ENCODE assay signal across 23 cellular contexts in genomic region chr12:114439306-114439705, GRCh38. TPM values are rescaled to one million over a fixed set of nuclear protein-coding genes. Genes with fewer than 3 reads are reported as not detected.
"Had no signal": no experiment of that assay in that cellular context is flagged by ENCODE, and none has a peak within 500 bp of the region (broad histone marks: within the 10 kb centered on the region; RNA-seq: fewer than 3 reads in every experiment).

No MANE protein-coding gene starts in this region.

- DNase-seq: activated T-cell treated with anti-CD3 and anti-CD28 coated beads, Interleukin-2, amount 50 U/mL, for 1 hour; dorsolateral prefrontal cortex; effector memory CD8-positive, alpha-beta T cell; gastrocnemius medialis; hypothalamus; lower lobe of right lung; naive thymus-derived CD8-positive, alpha-beta T cell; stimulated activated CD4-positive, alpha-beta T cell treated with anti-CD3 and anti-CD28 coated beads, Interleukin-12 subunit alpha, Interleukin-12 subunit beta, amount 100 ng/mL, for 4 hours; stimulated activated CD4-positive, alpha-beta T cell treated with anti-CD3 and anti-CD28 coated beads, Interleukin-4, amount 100 ng/mL, for 4 hours; substantia nigra; T-cell; thyroid gland; upper lobe of right lung; WERI-Rb-1 had no signal

- H3K4me1 ChIP-seq: breast epithelium, esophagus muscularis mucosa, gastrocnemius medialis, lower lobe of right lung, thyroid gland, upper lobe of right lung had no signal

- H3K4me3 ChIP-seq: breast epithelium, esophagus muscularis mucosa, gastrocnemius medialis, lower lobe of right lung, thyroid gland, upper lobe of right lung had no signal

- H3K36me3 Mint-ChIP-seq: activated naive CD8-positive, alpha-beta T cell; naive thymus-derived CD8-positive, alpha-beta T cell; T-cell had no signal

- H3K4me3 Mint-ChIP-seq: activated naive CD8-positive, alpha-beta T cell; central memory CD8-positive, alpha-beta T cell; effector memory CD8-positive, alpha-beta T cell; naive thymus-derived CD8-positive, alpha-beta T cell; stimulated activated naive CD8-positive, alpha-beta T cell treated with anti-CD3 and anti-CD28 coated beads, Interleukin-15, Interleukin-2, amounts not matched to agents 100 ng/mL and 50 ng/mL, for 24 hours; T-cell; T-helper 2 cell treated with Interferon-gamma antibody and Interleukin-4, amounts not matched to agents 5 μg/mL and 100 μg/mL, for 36 hours had no signal

- H3K9me3 ChIP-seq: gastrocnemius medialis, lower lobe of right lung, thyroid gland, upper lobe of right lung had no signal

- H3K27ac Mint-ChIP-seq: activated naive CD8-positive, alpha-beta T cell; effector memory CD8-positive, alpha-beta T cell; naive thymus-derived CD8-positive, alpha-beta T cell; progenitor cell of endocrine pancreas; stimulated activated naive CD8-positive, alpha-beta T cell treated with anti-CD3 and anti-CD28 coated beads, Interleukin-15, Interleukin-2, amounts not matched to agents 100 ng/mL and 50 ng/mL, for 24 hours; T-cell; T-helper 2 cell treated with Interferon-gamma antibody and Interleukin-4, amounts not matched to agents 5 μg/mL and 100 μg/mL, for 36 hours had no signal

- H3K4me1 Mint-ChIP-seq: central memory CD8-positive, alpha-beta T cell; naive thymus-derived CD8-positive, alpha-beta T cell; T-cell had no signal

- H3K36me3 ChIP-seq: breast epithelium, esophagus muscularis mucosa, gastrocnemius medialis, lower lobe of right lung, thyroid gland, upper lobe of right lung, WERI-Rb-1 had no signal

- ATAC-seq: effector memory CD8-positive, alpha-beta T cell; gastrocnemius medialis; lower lobe of right lung; naive thymus-derived CD8-positive, alpha-beta T cell; T-cell; upper lobe of right lung had no signal

- H3K9me3 Mint-ChIP-seq: central memory CD8-positive, alpha-beta T cell; T-helper 2 cell treated with Interferon-gamma antibody and Interleukin-4, amounts not matched to agents 5 μg/mL and 100 μg/mL, for 36 hours had no signal

- H3K27ac ChIP-seq: breast epithelium, dorsolateral prefrontal cortex, esophagus muscularis mucosa, gastrocnemius medialis, lower lobe of right lung, thyroid gland, upper lobe of right lung, WERI-Rb-1 had no signal

RNA-seq across cellular contexts. Expression of gene TBX5, which starts 33.4 kb away (rescaled TPM):
- total RNA-seq: gastrocnemius medialis; naive thymus-derived CD8-positive, alpha-beta T cell; osteocyte; progenitor cell of endocrine pancreas had no signal
- polyA plus RNA-seq: keratinocyte; naive thymus-derived CD8-positive, alpha-beta T cell had no signal
